ENCODE assay signal across 24 cellular contexts in the genomic region with DNA sequence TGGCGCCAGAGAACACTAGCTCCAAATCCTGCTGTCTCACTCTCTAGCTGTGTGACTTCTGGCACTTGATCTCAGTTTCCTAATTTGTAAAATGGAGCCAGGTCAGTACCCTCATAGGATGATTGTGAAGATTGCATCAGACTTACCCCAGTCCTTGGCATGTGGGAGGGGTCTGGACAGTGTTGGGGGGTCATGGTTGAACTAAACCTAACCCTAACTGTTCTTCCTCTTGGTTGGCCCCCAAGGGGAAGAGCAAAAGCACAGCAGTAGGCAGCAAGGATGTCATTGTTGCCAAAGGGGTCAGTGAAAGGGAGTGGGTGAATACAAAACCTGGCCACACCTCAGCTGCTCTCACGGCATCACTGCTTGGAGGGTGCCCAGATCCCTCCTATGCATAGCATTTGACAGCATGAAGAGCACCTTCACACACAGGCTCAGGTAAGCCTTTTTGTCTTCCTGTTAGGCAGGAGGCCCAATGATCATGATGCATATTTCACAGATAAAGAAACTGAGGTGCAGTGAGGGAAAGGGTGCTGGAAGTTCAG. TPM values are rescaled to one million over a fixed set of nuclear protein-coding genes. Genes with fewer than 3 reads are reported as not detected.
DNase-seq lines count a peak whose midpoint lies in the region; ATAC-seq, FAIRE-seq and TF ChIP-seq lines count a peak whose summit lies in the region.
"Had no signal": no experiment of that assay in that cellular context is flagged by ENCODE, and none has a peak within 500 bp of the region (broad histone marks: within the 10 kb centered on the region; RNA-seq: fewer than 3 reads in every experiment).

No MANE protein-coding gene starts in this region.

- H3K23me2 ChIP-seq in H1 (ENCODE audit: low read depth, low read length) = no peaks in the 10 kb centered on the region

- H3K27ac ChIP-seq in H1 (ENCODE audit: low read depth, low read length) = no peak overlapping the region
- H3K27ac ChIP-seq in vagina = no peak overlapping the region
- H3K27ac ChIP-seq: BLaER1 treated with 17β-estradiol and CSF1 and Interleukin-3, amounts not matched to agents 10 nM and 100 nM had no signal

- H3K27ac Mint-ChIP-seq in stimulated activated naive CD8-positive, alpha-beta T cell treated with anti-CD3 and anti-CD28 coated beads, Interleukin-15, amount 100 ng/mL, for 72 hours = no peak overlapping the region
- no peak overlapping the region for H3K27ac Mint-ChIP-seq in osteocyte (ENCODE audit: unreplicated experiment)
- H3K27ac Mint-ChIP-seq in stimulated activated naive B cell treated with anti-CD40 and anti-IgM and Interleukin-4, amounts not matched to agents 10 μg/mL and 1 μg/mL and 100 μg/mL, for 72 hours = no peak overlapping the region
- H3K27ac Mint-ChIP-seq: CD8-positive, alpha-beta T cell; IgD-negative memory B cell had no signal

- no peak overlapping the region for H3K23ac ChIP-seq in H1 (ENCODE audit: insufficient read length)

- ATAC-seq in stimulated activated naive CD8-positive, alpha-beta T cell treated with anti-CD3 and anti-CD28 coated beads, Interleukin-15, Interleukin-2, amounts not matched to agents 100 U/mL and 50 U/mL, for 24 hours = peak; percentile 7
- ATAC-seq in stimulated activated naive CD8-positive, alpha-beta T cell treated with anti-CD3 and anti-CD28 coated beads, Interleukin-15, amount 100 ng/mL, for 72 hours = no peak
- ATAC-seq in stimulated activated naive B cell treated with anti-CD40 and anti-IgM and Interleukin-4, amounts not matched to agents 10 μg/mL and 1 μg/mL and 100 μg/mL, for 72 hours (replicated peaks) = no peak
- ATAC-seq: CD8-positive, alpha-beta T cell had no signal

- no peak overlapping the region for H4K8ac ChIP-seq in H1 (ENCODE audit: extremely low read depth, insufficient read depth, low read length)

- peaks cover 25% of the 10 kb centered on the region for H3K27me3 Mint-ChIP-seq in stimulated activated naive CD8-positive, alpha-beta T cell treated with anti-CD3 and anti-CD28 coated beads, Interleukin-15, amount 100 ng/mL, for 72 hours
- H3K27me3 Mint-ChIP-seq in osteocyte (ENCODE audit: unreplicated experiment) = peaks cover 30% of the 10 kb centered on the region
- H3K27me3 Mint-ChIP-seq in stimulated activated naive B cell treated with anti-CD40 and anti-IgM and Interleukin-4, amounts not matched to agents 10 μg/mL and 1 μg/mL and 100 μg/mL, for 72 hours = peaks cover 6 to 7% of the 10 kb centered on the region in 2 donors

- H2BK120ac ChIP-seq in H1 (replicated peaks; ENCODE audit: low read depth, low read length) = no peak overlapping the region

- no peak overlapping the region for H2AFZ ChIP-seq in H1 (ENCODE audit: low read length)

- H3K14ac ChIP-seq in H1 (ENCODE audit: insufficient read length) = no peak overlapping the region

- H4K91ac ChIP-seq in H1 (replicated peaks; ENCODE audit: insufficient read length, low read length) = no peak overlapping the region

- no peaks in the 10 kb centered on the region for H4K20me1 ChIP-seq in H1 (replicated peaks in 1 of 2; ENCODE audit: control insufficient read depth in 1 of 2, insufficient read depth in 2 of 2, low read length in 2 of 2)
- H4K20me1 ChIP-seq: BLaER1 treated with 17β-estradiol and CSF1 and Interleukin-3, amounts not matched to agents 10 nM and 100 nM had no signal

- FAIRE-seq in H1 (lab: Jason Lieb, UNC) (no peak), GM19239 (lab: Jason Lieb, UNC) (no peak)
- FAIRE-seq: GM12892, GM18507, HTR-8/SVneo had no signal

- no peak for DNase-seq in stimulated activated naive CD8-positive, alpha-beta T cell treated with anti-CD3 and anti-CD28 coated beads, Interleukin-15, Interleukin-2, amounts not matched to agents 100 U/mL and 50 U/mL, for 24 hours
- no peak for DNase-seq in stimulated activated naive CD8-positive, alpha-beta T cell treated with anti-CD3 and anti-CD28 coated beads, Interleukin-15, amount 100 ng/mL, for 72 hours
- DNase-seq in H1 (ENCODE audit: low read depth in 1 of 2, low spot score in 2 of 2) (peak in 1 of 2 experiments; percentile 10), osteocyte (ENCODE audit: extremely low spot score, unreplicated experiment) (peak; percentile 56), vagina (ENCODE audit: extremely low spot score in 2 of 2) (peak; percentile 67 to 74), BE2C (no peak), GM19239 (ENCODE audit: insufficient read length, low spot score) (no peak)
- no peak for DNase-seq in stimulated activated naive B cell treated with anti-CD40 and anti-IgM and Interleukin-4, amounts not matched to agents 10 μg/mL and 1 μg/mL and 100 μg/mL, for 72 hours
- DNase-seq: 8988T; CD8-positive, alpha-beta T cell; COR-L47; DMS 273 treated with DMSO at 0.1 percent for 48 hours; DMS79; GDM1; GOT3; H9 had no signal

- no peak overlapping the region for H3K4me2 ChIP-seq in H1 (ENCODE audit: insufficient read depth in 1 of 2, low read depth in 2 of 2, low read length in 2 of 2)
- H3K4me2 ChIP-seq: BLaER1 treated with 17β-estradiol and CSF1 and Interleukin-3, amounts not matched to agents 10 nM and 100 nM had no signal

- TF ChIP-seq RAD21 in H1 (IDR thresholded peaks at IDR 0.05 in 1 of 2, conservative IDR thresholded peaks at IDR 0.05 in 1 of 2; ENCODE audit: low read depth in 2 of 2, low read length in 2 of 2) = no peak

- H3K9me3 ChIP-seq in H1 (ENCODE audit: insufficient read depth in 2 of 2, low read depth in 1 of 2, low read length in 1 of 2) = no peaks in the 10 kb centered on the region
- no peaks in the 10 kb centered on the region for H3K9me3 ChIP-seq in vagina
- no peaks in the 10 kb centered on the region for H3K9me3 ChIP-seq in BE2C
- H3K9me3 ChIP-seq: BLaER1 treated with 17β-estradiol and CSF1 and Interleukin-3, amounts not matched to agents 10 nM and 100 nM had no signal

- H3K4me3 ChIP-seq in H1 (ENCODE audit: extremely low read depth in 1 of 4, insufficient read depth in 2 of 4, low read depth in 3 of 4, low read length in 4 of 4) (no peak overlapping the region), vagina (no peak overlapping the region), BE2C (ENCODE audit: low read depth, low read length) (no peak overlapping the region)
- H3K4me3 ChIP-seq: BLaER1 treated with 17β-estradiol and CSF1 and Interleukin-3, amounts not matched to agents 10 nM and 100 nM had no signal

- H4K5ac ChIP-seq in H1 (ENCODE audit: insufficient read length, low read depth, low read length) = no peak overlapping the region

- H3K4ac ChIP-seq in H1 (replicated peaks; ENCODE audit: insufficient read length, low read depth, low read length) = no peak overlapping the region

- no peak overlapping the region for H2AK5ac ChIP-seq in H1 (ENCODE audit: low read depth, low read length)

- no peaks in the 10 kb centered on the region for H3K79me1 ChIP-seq in H1 (ENCODE audit: low read depth, low read length)

- H3K4me3 Mint-ChIP-seq in stimulated activated naive CD8-positive, alpha-beta T cell treated with anti-CD3 and anti-CD28 coated beads, Interleukin-15, amount 100 ng/mL, for 72 hours = no peak overlapping the region
- no peak overlapping the region for H3K4me3 Mint-ChIP-seq in osteocyte (ENCODE audit: unreplicated experiment)
- no peak overlapping the region for H3K4me3 Mint-ChIP-seq in stimulated activated naive B cell treated with anti-CD40 and anti-IgM and Interleukin-4, amounts not matched to agents 10 μg/mL and 1 μg/mL and 100 μg/mL, for 72 hours
- H3K4me3 Mint-ChIP-seq: CD8-positive, alpha-beta T cell; H9; IgD-negative memory B cell had no signal

- no peak for TF ChIP-seq CTCF in H1 (IDR thresholded peaks at IDR 0.05; ENCODE audit: control extremely low read depth in 1 of 3, insufficient read depth in 1 of 3, low read depth in 1 of 3, low read length in 3 of 3)
- TF ChIP-seq CTCF in osteocyte (IDR thresholded peaks at IDR 0.05) = no peak
- no peak for TF ChIP-seq CTCF in vagina (IDR thresholded peaks at IDR 0.05)
- TF ChIP-seq CTCF in BE2C (IDR thresholded peaks at IDR 0.05; ENCODE audit: low read depth, low read length) = no peak

- TF ChIP-seq EP300 in H1 (IDR thresholded peaks at IDR 0.05; ENCODE audit: borderline replicate concordance in 1 of 2, low read depth in 2 of 2, low read length in 2 of 2) = no peak

- no peak overlapping the region for H3K9ac ChIP-seq in H1 (replicated peaks in 1 of 4; ENCODE audit: extremely low read depth in 1 of 4, low read depth in 3 of 4, low read length in 3 of 4)
- H3K9ac ChIP-seq: BLaER1 treated with 17β-estradiol and CSF1 and Interleukin-3, amounts not matched to agents 10 nM and 100 nM had no signal

- H3K18ac ChIP-seq in H1 (ENCODE audit: extremely low read depth, low read length) = no peak overlapping the region

- H3K36me3 ChIP-seq in H1 (ENCODE audit: control insufficient read depth in 2 of 4, insufficient read depth in 4 of 4, low read length in 3 of 4) = no peaks in the 10 kb centered on the region
- H3K36me3 ChIP-seq in vagina = no peaks in the 10 kb centered on the region
- H3K36me3 ChIP-seq in BE2C = no peaks in the 10 kb centered on the region
- H3K36me3 ChIP-seq: BLaER1 treated with 17β-estradiol and CSF1 and Interleukin-3, amounts not matched to agents 10 nM and 100 nM had no signal

- no peaks in the 10 kb centered on the region for H3K9me3 Mint-ChIP-seq in stimulated activated naive CD8-positive, alpha-beta T cell treated with anti-CD3 and anti-CD28 coated beads, Interleukin-15, amount 100 ng/mL, for 72 hours
- H3K9me3 Mint-ChIP-seq in osteocyte (ENCODE audit: unreplicated experiment) = no peaks in the 10 kb centered on the region
- H3K9me3 Mint-ChIP-seq in stimulated activated naive B cell treated with anti-CD40 and anti-IgM and Interleukin-4, amounts not matched to agents 10 μg/mL and 1 μg/mL and 100 μg/mL, for 72 hours = no peaks in the 10 kb centered on the region
- H3K9me3 Mint-ChIP-seq: CD8-positive, alpha-beta T cell; H9; IgD-negative memory B cell had no signal

- H3K27me3 ChIP-seq in H1 (replicated peaks in 1 of 4; ENCODE audit: control insufficient read depth in 3 of 4, extremely low read depth in 1 of 4, insufficient read depth in 3 of 4, low read length in 3 of 4) (peaks cover 0 to 3% (median under 1%) of the 10 kb centered on the region in 4 experiments; a peak in 1 of 7 replicates), vagina (no peaks in the 10 kb centered on the region), BE2C (peaks cover 13% of the 10 kb centered on the region)
- H3K27me3 ChIP-seq: BLaER1 treated with 17β-estradiol and CSF1 and Interleukin-3, amounts not matched to agents 10 nM and 100 nM had no signal

- H3K36me3 Mint-ChIP-seq in osteocyte (ENCODE audit: unreplicated experiment) = no peaks in the 10 kb centered on the region
- no peaks in the 10 kb centered on the region for H3K36me3 Mint-ChIP-seq in stimulated activated naive B cell treated with anti-CD40 and anti-IgM and Interleukin-4, amounts not matched to agents 10 μg/mL and 1 μg/mL and 100 μg/mL, for 72 hours
- H3K36me3 Mint-ChIP-seq: CD8-positive, alpha-beta T cell; IgD-negative memory B cell had no signal

- no peak overlapping the region for H2BK20ac ChIP-seq in H1 (ENCODE audit: low read length)

- no peak overlapping the region for H2BK5ac ChIP-seq in H1 (ENCODE audit: low read depth, low read length)

- H3K56ac ChIP-seq in H1 (replicated peaks; ENCODE audit: insufficient read length, low read depth, low read length) = no peak overlapping the region

- CTCF ChIA-PET in H1 (lab: Charles Lee; ENCODE audit: partially characterized antibody) = interaction anchor here (1.1 to 2.9 kb wide), 2 partner anchors 10 to 24 kb away, joined by 4 to 9 read pairs; no protein-coding TSS in a partner anchor

- intact Hi-C loops in vagina (cut with DNase I) = no loop called here

- TF ChIP-seq POLR2A in H1 (IDR thresholded peaks at IDR 0.05; ENCODE audit: control extremely low read depth in 1 of 2, low read depth in 2 of 2, low read length in 2 of 2) = no peak
- TF ChIP-seq POLR2A in vagina (IDR thresholded peaks at IDR 0.05) = no peak

- H2BK12ac ChIP-seq in H1 (ENCODE audit: low read depth, low read length) = 0 out of 2 replicates have a peak overlapping the region, but pooled peaks have one; percentile 80

- H3K4me1 Mint-ChIP-seq in stimulated activated naive CD8-positive, alpha-beta T cell treated with anti-CD3 and anti-CD28 coated beads, Interleukin-15, amount 100 ng/mL, for 72 hours = no peaks in the 10 kb centered on the region
- no peaks in the 10 kb centered on the region for H3K4me1 Mint-ChIP-seq in osteocyte (ENCODE audit: unreplicated experiment)
- H3K4me1 Mint-ChIP-seq in stimulated activated naive B cell treated with anti-CD40 and anti-IgM and Interleukin-4, amounts not matched to agents 10 μg/mL and 1 μg/mL and 100 μg/mL, for 72 hours = no peaks in the 10 kb centered on the region
- H3K4me1 Mint-ChIP-seq: IgD-negative memory B cell had no signal

- no peaks in the 10 kb centered on the region; a peak in 1 of 7 replicates for H3K4me1 ChIP-seq in H1 (replicated peaks in 1 of 4; ENCODE audit: control insufficient read depth in 3 of 4, insufficient read depth in 4 of 4, low read length in 3 of 4)
- H3K4me1 ChIP-seq in vagina = no peaks in the 10 kb centered on the region
- H3K4me1 ChIP-seq in BE2C = no peaks in the 10 kb centered on the region

- H2BK15ac ChIP-seq in H1 (ENCODE audit: low read length) = no peak overlapping the region

- 100% methylated on average over 2 of the region's 2 CpGs; no CpG with 5 or more reads in 1 of the 2 experiments for WGBS in H1 (ENCODE audit: extremely low coverage in 1 of 2, insufficient coverage in 1 of 2, insufficient read length in 1 of 2, insufficient replicate concordance in 2 of 2, low coverage in 1 of 2, low lambda C conversion rate in 2 of 2, missing lambda C conversion rate in 1 of 2), 2 experiments

- POLR2A ChIA-PET in H1 (lab: Charles Lee; ENCODE audit: partially characterized antibody) = interaction anchor here (0.6 kb wide), 1 partner anchor 130 kb away, joined by 3 read pairs; no protein-coding TSS in a partner anchor

- H3K79me2 ChIP-seq in H1 (ENCODE audit: control insufficient read depth in 1 of 2, insufficient read depth in 2 of 2, low read length in 2 of 2) = no peaks in the 10 kb centered on the region

RNA-seq across cellular contexts. Expression of a gene that starts 15.7 kb away (rescaled TPM):
- total RNA-seq in H1 (2021; fragmentation: NEBNext Ultra II Directional; extraction: Animal tissue kit (Norgen Biotek cat#: 25700)) = 1.8 and 2.4 TPM in 2 replicates
- 1.2 and 1.5 TPM in 2 replicates for polyA plus RNA-seq in H1 (2011; rRNA removed)
- polyA plus RNA-seq in H1 (2011; cell fraction: cytosol; rRNA removed) = 1.5 TPM
- polyA plus RNA-seq in H1 (2011; cell fraction: nucleus; rRNA removed) = 1.4 TPM
- polyA plus RNA-seq in H1 (2012, experiment 1 of 2) = 2.0 to 2.7 TPM (median 2.1 TPM) in 4 replicates
- polyA plus RNA-seq in H1 (2012, experiment 2 of 2) = 3.3 TPM
- polyA plus RNA-seq in H1 (2013, experiment 1 of 2) = 4.1 TPM
- 4.8 TPM for polyA plus RNA-seq in H1 (2013, experiment 2 of 2)
- polyA minus RNA-seq in H1 (2011; rRNA and poly(A)+ RNA removed) = 0.28 and 0.46 TPM in 2 replicates
- polyA minus RNA-seq in H1 (2011; cell fraction: cytosol; rRNA and poly(A)+ RNA removed) = not detected
- not detected for polyA minus RNA-seq in H1 (2011; cell fraction: nucleus; rRNA and poly(A)+ RNA removed)
- total RNA-seq in osteocyte (0.16 TPM in 1 of 2 replicates, not detected in the other), vagina (62.1 TPM)
- polyA plus RNA-seq in BE2C (2012; ENCODE audit: insufficient read depth, insufficient read length, low read depth) = not detected
- total RNA-seq: A673; CD8-positive, alpha-beta T cell had no signal
- polyA plus RNA-seq: AG04450, IgD-negative memory B cell had no signal

RNA-seq across cellular contexts. Expression of a gene that starts 58.7 kb away (rescaled TPM):
- not detected in 2 replicates for total RNA-seq in H1 (2021; fragmentation: NEBNext Ultra II Directional; extraction: Animal tissue kit (Norgen Biotek cat#: 25700))
- not detected in 2 replicates for polyA plus RNA-seq in H1 (2011; rRNA removed)
- polyA plus RNA-seq in H1 (2011; cell fraction: cytosol; rRNA removed) = not detected
- polyA plus RNA-seq in H1 (2011; cell fraction: nucleus; rRNA removed) = 0.06 TPM
- not detected in 4 replicates for polyA plus RNA-seq in H1 (2012, experiment 1 of 2)
- polyA plus RNA-seq in H1 (2012, experiment 2 of 2) = not detected
- polyA plus RNA-seq in H1 (2013, experiment 1 of 2) = 0.02 TPM
- not detected for polyA plus RNA-seq in H1 (2013, experiment 2 of 2)
- polyA minus RNA-seq in H1 (2011; rRNA and poly(A)+ RNA removed) = 0.09 TPM in 1 of 2 replicates, not detected in the other
- not detected for polyA minus RNA-seq in H1 (2011; cell fraction: cytosol; rRNA and poly(A)+ RNA removed)
- not detected for polyA minus RNA-seq in H1 (2011; cell fraction: nucleus; rRNA and poly(A)+ RNA removed)
- total RNA-seq in osteocyte (not detected in 2 replicates), vagina (not detected)
- not detected for polyA plus RNA-seq in BE2C (2012; ENCODE audit: insufficient read depth, insufficient read length, low read depth)
- total RNA-seq: A673; CD8-positive, alpha-beta T cell; Daoy; H9 had no signal
- polyA plus RNA-seq: AG04450, IgD-negative memory B cell had no signal

Comparison
In these comparisons a context has a peak if more than half of its experiments do, and no peak if none do; other contexts are left out.
1. DNase-seq: peak in osteocyte (single experiment) and vagina (2 of 2); none in stimulated activated naive CD8-positive, alpha-beta T cell treated with anti-CD3 and anti-CD28 coated beads, Interleukin-15, Interleukin-2, amounts not matched to agents 100 U/mL and 50 U/mL, for 24 hours (single experiment), stimulated activated naive CD8-positive, alpha-beta T cell treated with anti-CD3 and anti-CD28 coated beads, Interleukin-15, amount 100 ng/mL, for 72 hours (0 of 2), BE2C (single experiment), stimulated activated naive B cell treated with anti-CD40 and anti-IgM and Interleukin-4, amounts not matched to agents 10 μg/mL and 1 μg/mL and 100 μg/mL, for 72 hours (single experiment) and GM19239 (single experiment).
2. RNA of a gene that starts 15.7 kb away (total RNA-seq): 62.1 TPM in vagina (single experiment); 1.8 to 2.4 TPM in H1 and 0.16 TPM in osteocyte; every median in the first group is over 10 times any median in the second.